9 cellular contexts compared by ENCODE assay signal in genomic region chr17:40535924-40536717, GRCh38. TPM values are rescaled to one million over a fixed set of nuclear protein-coding genes. Genes with fewer than 3 reads are reported as not detected.
DNase-seq lines count a peak whose midpoint lies in the region; ATAC-seq and TF ChIP-seq lines count a peak whose summit lies in the region.
"Had no signal": no experiment of that assay in that cellular context is flagged by ENCODE, and none has a peak within 500 bp of the region (broad histone marks: within the 10 kb centered on the region; RNA-seq: fewer than 3 reads in every experiment).

No MANE protein-coding gene starts in this region.

- no peak for DNase-seq in activated naive CD4-positive, alpha-beta T cell treated with anti-CD3 and anti-CD28 coated beads, Interleukin-2, amount 10 ng/mL, durations not matched to agents 7 days and 5 days
- no peak for DNase-seq in activated naive CD4-positive, alpha-beta T cell treated with anti-CD3 and anti-CD28 coated beads, Interleukin-2, amount 50 U/mL, for 16 hours
- DNase-seq in endodermal cell: no peak
- no peak for DNase-seq in naive thymus-derived CD8-positive, alpha-beta T cell
- DNase-seq in H9: no peak
- DNase-seq in putamen (ENCODE audit: low spot score): no peak

- H3K4me3 ChIP-seq in endodermal cell (ENCODE audit: low read length) (no peak overlapping the region), urinary bladder (ENCODE audit: low read depth, low read length) (no peak overlapping the region)

- H3K23me2 ChIP-seq in H9 (ENCODE audit: insufficient read length, low read depth, low read length, poor library complexity, severe bottlenecking): no peaks in the 10 kb centered on the region

- H3K9me3 ChIP-seq in endodermal cell (ENCODE audit: control insufficient read depth, low read length): no peaks in the 10 kb centered on the region
- no peaks in the 10 kb centered on the region for H3K9me3 ChIP-seq in H9 (ENCODE audit: control insufficient read depth, low read depth, low read length)

- H3K4me2 ChIP-seq in H9 (ENCODE audit: insufficient read depth, insufficient read length, low read length): no peak overlapping the region

- POLR2A ChIA-PET in naive thymus-derived CD8-positive, alpha-beta T cell (lab: Charles Lee): interaction anchor here (0.6 to 37.3 kb wide), 5 partner anchors 22 to 119 kb away, joined by 4 to 2269 read pairs (median 7); partner anchors contain the start of genes CCR7 and TOP2A

- ATAC-seq in naive thymus-derived CD8-positive, alpha-beta T cell: no peak
- ATAC-seq in GM21360 (IDR thresholded peaks at IDR 0.05; ENCODE audit: unreplicated experiment): no peak

- H3K36me3 Mint-ChIP-seq in activated naive CD4-positive, alpha-beta T cell treated with anti-CD3 and anti-CD28 coated beads, Interleukin-2, amount 10 ng/mL, durations not matched to agents 7 days and 5 days: peaks cover 14% of the 10 kb centered on the region
- H3K36me3 Mint-ChIP-seq in endodermal cell (ENCODE audit: low read depth) (no peaks in the 10 kb centered on the region), H9 (ENCODE audit: insufficient read depth in 1 of 3, low read depth in 3 of 3) (no peaks in the 10 kb centered on the region)
- H3K36me3 Mint-ChIP-seq in naive thymus-derived CD8-positive, alpha-beta T cell: peaks cover 0 to 3% (median 0%) of the 10 kb centered on the region in 3 donors

- H3K27ac Mint-ChIP-seq in activated naive CD4-positive, alpha-beta T cell treated with anti-CD3 and anti-CD28 coated beads, Interleukin-2, amount 10 ng/mL, durations not matched to agents 7 days and 5 days: peak overlapping the region; percentile 68
- H3K27ac Mint-ChIP-seq in endodermal cell: peak overlapping the region; percentile 3
- H3K27ac Mint-ChIP-seq in naive thymus-derived CD8-positive, alpha-beta T cell: peak overlapping the region; percentile 34 to 98 (median 92)
- peak overlapping the region in 1 of 3 experiments; percentile 58; a peak in 2 of 7 replicates for H3K27ac Mint-ChIP-seq in H9

- H3K56ac ChIP-seq in H9 (ENCODE audit: insufficient read length, low read depth, low read length): no peak overlapping the region

- TF ChIP-seq CTCF in endodermal cell (conservative IDR thresholded peaks at IDR 0.05): no peak
- TF ChIP-seq CTCF in H9 (conservative IDR thresholded peaks at IDR 0.05): no peak

- peaks cover 98% of the 10 kb centered on the region for H3K4me1 Mint-ChIP-seq in activated naive CD4-positive, alpha-beta T cell treated with anti-CD3 and anti-CD28 coated beads, Interleukin-2, amount 10 ng/mL, durations not matched to agents 7 days and 5 days
- H3K4me1 Mint-ChIP-seq in endodermal cell (peaks cover 16% of the 10 kb centered on the region), H9 (peaks cover 2 to 21% of the 10 kb centered on the region in 2 experiments)
- H3K4me1 Mint-ChIP-seq in naive thymus-derived CD8-positive, alpha-beta T cell: peaks cover 57 to 96% (median 94%) of the 10 kb centered on the region in 4 donors

- H3K9me3 Mint-ChIP-seq in activated naive CD4-positive, alpha-beta T cell treated with anti-CD3 and anti-CD28 coated beads, Interleukin-2, amount 10 ng/mL, durations not matched to agents 7 days and 5 days: no peaks in the 10 kb centered on the region
- H3K9me3 Mint-ChIP-seq in endodermal cell (no peaks in the 10 kb centered on the region), H9 (peaks cover 0 to 3% of the 10 kb centered on the region in 2 experiments; a peak in 1 of 5 replicates)
- H3K9me3 Mint-ChIP-seq in naive thymus-derived CD8-positive, alpha-beta T cell: peaks cover 0 to 5% (median 0%) of the 10 kb centered on the region in 9 donors

- no peak overlapping the region for H3K4ac ChIP-seq in H9 (ENCODE audit: low read depth, low read length)

- H3K4me1 ChIP-seq in endodermal cell (ENCODE audit: control insufficient read depth, insufficient read depth, low read length): peaks cover 12% of the 10 kb centered on the region
- no peaks in the 10 kb centered on the region for H3K4me1 ChIP-seq in urinary bladder (ENCODE audit: insufficient read depth)
- no peaks in the 10 kb centered on the region for H3K4me1 ChIP-seq in H9 (ENCODE audit: insufficient read depth, low read length)

- no peak overlapping the region for H4K5ac ChIP-seq in H9 (ENCODE audit: insufficient read length, low read depth, low read length)

- H3K23ac ChIP-seq in H9 (ENCODE audit: insufficient read length, low read depth, low read length): no peak overlapping the region

- H3T11ph ChIP-seq in H9 (ENCODE audit: low read length): no peak overlapping the region

- H4K91ac ChIP-seq in H9 (ENCODE audit: insufficient read length, low read depth, low read length): no peak overlapping the region

- H3K27me3 Mint-ChIP-seq in activated naive CD4-positive, alpha-beta T cell treated with anti-CD3 and anti-CD28 coated beads, Interleukin-2, amount 10 ng/mL, durations not matched to agents 7 days and 5 days: peaks cover 20% of the 10 kb centered on the region
- peaks cover 50% of the 10 kb centered on the region for H3K27me3 Mint-ChIP-seq in endodermal cell (ENCODE audit: insufficient read depth)
- H3K27me3 Mint-ChIP-seq in naive thymus-derived CD8-positive, alpha-beta T cell: peaks cover 0 to 3% (median 0%) of the 10 kb centered on the region in 5 donors
- peaks cover 3% of the 10 kb centered on the region; the same call in 1 of the 2 replicates for H3K27me3 Mint-ChIP-seq in H9 (ENCODE audit: low read depth)

- no peak overlapping the region for H3K4me3 Mint-ChIP-seq in activated naive CD4-positive, alpha-beta T cell treated with anti-CD3 and anti-CD28 coated beads, Interleukin-2, amount 10 ng/mL, durations not matched to agents 7 days and 5 days
- H3K4me3 Mint-ChIP-seq in endodermal cell: no peak overlapping the region
- peak overlapping the region in 8 of 10 donors; percentile 7 to 60 (median 44) for H3K4me3 Mint-ChIP-seq in naive thymus-derived CD8-positive, alpha-beta T cell
- H3K4me3 Mint-ChIP-seq in H9: no peak overlapping the region

- H3K36me3 ChIP-seq in endodermal cell (ENCODE audit: control insufficient read depth, insufficient read depth, low read length): no peaks in the 10 kb centered on the region
- H3K36me3 ChIP-seq in urinary bladder (ENCODE audit: insufficient read depth): no peaks in the 10 kb centered on the region

- H3K14ac ChIP-seq in H9 (ENCODE audit: insufficient read depth, low read length): no peak overlapping the region

- H3K27ac ChIP-seq in endodermal cell (ENCODE audit: low read depth, low read length) (no peak overlapping the region), urinary bladder (ENCODE audit: low read depth) (peak overlapping the region; percentile 55), H9 (ENCODE audit: insufficient read length, low read depth, low read length) (no peak overlapping the region)

- H3K27me3 ChIP-seq in endodermal cell (ENCODE audit: control insufficient read depth, insufficient read depth, low read length, poor library complexity, severe bottlenecking) (no peaks in the 10 kb centered on the region), H9 (ENCODE audit: insufficient read depth, low read length) (no peaks in the 10 kb centered on the region; the same call in 1 of the 2 replicates)

- H3K18ac ChIP-seq in H9 (ENCODE audit: insufficient read length, low read depth, low read length): no peak overlapping the region

- no peak overlapping the region for H4K8ac ChIP-seq in H9 (replicated peaks; ENCODE audit: insufficient read length, low read depth, low read length)

- H2AFZ ChIP-seq in H9 (ENCODE audit: low read length): no peak overlapping the region

- no peak overlapping the region for H2AK5ac ChIP-seq in H9 (ENCODE audit: insufficient read length, low read length)

- H3K9ac ChIP-seq in endodermal cell (ENCODE audit: extremely low read depth, low read length, poor library complexity, severe bottlenecking) (no peak overlapping the region), H9 (ENCODE audit: extremely low read depth, insufficient read length, low read length) (no peak overlapping the region)

- no peak overlapping the region for H2BK120ac ChIP-seq in H9 (ENCODE audit: low read depth, low read length, poor library complexity, severe bottlenecking)

- no peaks in the 10 kb centered on the region for H3K79me1 ChIP-seq in H9 (ENCODE audit: insufficient read depth, low read depth, low read length, poor library complexity, severe bottlenecking)

- H4K20me1 ChIP-seq in H9 (ENCODE audit: control insufficient read depth, insufficient read depth, insufficient read length): no peaks in the 10 kb centered on the region

- 88 to 91% methylated on average over 11 to 12 of the region's 12 CpGs for WGBS in endodermal cell (ENCODE audit: insufficient coverage in 1 of 2, insufficient read length in 1 of 2), 2 experiments
- WGBS in urinary bladder: 53% methylated on average over 12 of the region's 12 CpGs
- WGBS in H9 (ENCODE audit: extremely low coverage, insufficient read length, low lambda C conversion rate): no CpG with 5 or more reads among the region's 12 CpGs

- H2BK20ac ChIP-seq in H9 (ENCODE audit: low read depth, low read length, poor library complexity, severe bottlenecking): no peak overlapping the region

- CTCF ChIA-PET in activated naive CD4-positive, alpha-beta T cell treated with anti-CD3 and anti-CD28 coated beads, Interleukin-2, amount 10 ng/mL, durations not matched to agents 7 days and 5 days (lab: Charles Lee): interaction anchor here (0.7 to 15.0 kb wide), 7 partner anchors 23 to 176 kb away, joined by 3 to 271 read pairs (median 8); partner anchors contain the start of genes GJD3 and TOP2A

- H2BK5ac ChIP-seq in H9 (ENCODE audit: insufficient read length, low read length): no peak overlapping the region

- no peak overlapping the region for H2BK15ac ChIP-seq in H9 (ENCODE audit: low read depth, low read length)

- no peak overlapping the region for H2BK12ac ChIP-seq in H9 (ENCODE audit: insufficient read length, low read depth, low read length)

- H3K79me2 ChIP-seq in H9 (ENCODE audit: insufficient read depth, low read length): no peaks in the 10 kb centered on the region

RNA-seq across cellular contexts. Expression of gene CCR7, which starts 29.2 kb away (rescaled TPM):
- total RNA-seq in endodermal cell: under 1 TPM in 1 of 2 donors, not detected in 1; 0.53 TPM
- 0.21 TPM for polyA plus RNA-seq in endodermal cell (2013, experiment 1 of 2)
- not detected for polyA plus RNA-seq in endodermal cell (2013, experiment 2 of 2)
- 100 to 1,000 TPM; 571 to 574 TPM for total RNA-seq in naive thymus-derived CD8-positive, alpha-beta T cell
- polyA plus RNA-seq in naive thymus-derived CD8-positive, alpha-beta T cell: 1,000 to 10,000 TPM in 2 of 3 donors, 100 to 1,000 TPM in 1; 897 to 2,008 (median 1,531) TPM
- 0.58 TPM for total RNA-seq in urinary bladder
- polyA plus RNA-seq in urinary bladder: 0.39 TPM
- 0.31 TPM in 1 of 2 replicates, not detected in the other for total RNA-seq in H9 (2021)
- total RNA-seq: SK-MEL-5 had no signal

RNA-seq across cellular contexts. Expression of gene TNS4, which starts 34.7 kb away (rescaled TPM):
- total RNA-seq in endodermal cell: 1 to 10 TPM in 1 of 2 donors, under 1 TPM in 1; 0.89 to 2.5 TPM
- polyA plus RNA-seq in endodermal cell (2013, experiment 1 of 2): 0.07 TPM
- polyA plus RNA-seq in endodermal cell (2013, experiment 2 of 2): not detected
- not detected for total RNA-seq in naive thymus-derived CD8-positive, alpha-beta T cell
- polyA plus RNA-seq in naive thymus-derived CD8-positive, alpha-beta T cell: not detected
- 5.4 TPM for total RNA-seq in urinary bladder
- 5.0 TPM for polyA plus RNA-seq in urinary bladder
- 0.55 and 0.59 TPM in 2 replicates for total RNA-seq in H9 (2021)
- total RNA-seq: SK-MEL-5 had no signal

Comparison
In these comparisons a context has a peak if more than half of its experiments do, and no peak if none do; other contexts are left out.
1. H3K4me3 Mint-ChIP-seq: peak in naive thymus-derived CD8-positive, alpha-beta T cell (8 of 10); none in activated naive CD4-positive, alpha-beta T cell treated with anti-CD3 and anti-CD28 coated beads, Interleukin-2, amount 10 ng/mL, durations not matched to agents 7 days and 5 days (single experiment), endodermal cell (single experiment) and H9 (0 of 2).
2. RNA of gene CCR7, which starts 29.2 kb away (total RNA-seq): 571 to 574 TPM in naive thymus-derived CD8-positive, alpha-beta T cell; 0.58 TPM in urinary bladder (single experiment), 0.53 TPM in endodermal cell and 0.31 TPM in H9; every median in the first group is over 100 times any median in the second.